In genomic region chr3:88984832-88985231, GRCh38 we compare ENCODE assay signal across 28 cellular contexts.
"Had no signal": no experiment of that assay in that cellular context is flagged by ENCODE, and none has a peak within 500 bp of the region (broad histone marks: within the 10 kb centered on the region; RNA-seq: fewer than 3 reads in every experiment).

No MANE protein-coding gene starts in this region.

- H3K27ac ChIP-seq: dorsolateral prefrontal cortex, heart right ventricle, neural progenitor cell, prostate gland, sigmoid colon, skin epidermis, suprapubic skin, transverse colon, upper lobe of right lung, uterus had no signal

- H3K27me3 ChIP-seq: dorsolateral prefrontal cortex, heart right ventricle, neural progenitor cell, sigmoid colon, suprapubic skin, transverse colon, upper lobe of right lung, uterus had no signal

- H3K4me1 ChIP-seq: neural progenitor cell, prostate gland, sigmoid colon, suprapubic skin, transverse colon, upper lobe of right lung, uterus had no signal

- DNase-seq: cerebellar nuclear complex; dorsolateral prefrontal cortex; effector CD4-positive, alpha-beta T cell; foreskin melanocyte; glutamatergic neuron; heart right ventricle; hypothalamus; immature natural killer cell; islet precursor cell; kidney glomerular epithelial cell; midbrain; naive thymus-derived CD4-positive, alpha-beta T cell; right cardiac atrium; sigmoid colon; stimulated activated CD4-positive, alpha-beta T cell treated with anti-CD3 and anti-CD28 coated beads, Interleukin-12 subunit alpha, Interleukin-12 subunit beta, amount 100 ng/mL, for 4 hours; stimulated activated CD4-positive, alpha-beta T cell treated with anti-CD3 and anti-CD28 coated beads, Interleukin-1b, Interleukin-23, amount 100 ng/mL, for 48 hours; stimulated activated CD4-positive, alpha-beta T cell treated with anti-CD3 and anti-CD28 coated beads, Interleukin-4, amount 100 ng/mL, for 1 hour; stimulated activated CD8-positive, alpha-beta memory T cell treated with anti-CD3 and anti-CD28 coated beads, Interleukin-4, amount 100 ng/mL, for 48 hours; stimulated activated naive CD4-positive, alpha-beta T cell; stimulated activated naive CD8-positive, alpha-beta T cell treated with anti-CD3 and anti-CD28 coated beads, Interleukin-15, amount 100 ng/mL, for 72 hours; transverse colon; upper lobe of right lung; uterus had no signal

- H3K9me3 ChIP-seq: heart right ventricle, prostate gland, sigmoid colon, suprapubic skin, transverse colon, upper lobe of right lung, uterus had no signal

- H3K4me3 ChIP-seq: dorsolateral prefrontal cortex, heart right ventricle, lung, neural progenitor cell, prostate gland, sigmoid colon, skin epidermis, suprapubic skin, transverse colon, upper lobe of right lung, uterus had no signal

- H2AFZ ChIP-seq: neural progenitor cell had no signal

- H3K36me3 ChIP-seq: heart right ventricle, neural progenitor cell, prostate gland, sigmoid colon, suprapubic skin, transverse colon, upper lobe of right lung, uterus had no signal

- H3K4me2 ChIP-seq: neural progenitor cell had no signal

- H3K9ac ChIP-seq: neural progenitor cell had no signal

- ATAC-seq: naive thymus-derived CD4-positive, alpha-beta T cell; right cardiac atrium; stimulated activated naive CD8-positive, alpha-beta T cell treated with anti-CD3 and anti-CD28 coated beads, Interleukin-15, amount 100 ng/mL, for 72 hours; upper lobe of right lung had no signal
